ENCODE assay signal across 1 cellular context in the genomic region with DNA sequence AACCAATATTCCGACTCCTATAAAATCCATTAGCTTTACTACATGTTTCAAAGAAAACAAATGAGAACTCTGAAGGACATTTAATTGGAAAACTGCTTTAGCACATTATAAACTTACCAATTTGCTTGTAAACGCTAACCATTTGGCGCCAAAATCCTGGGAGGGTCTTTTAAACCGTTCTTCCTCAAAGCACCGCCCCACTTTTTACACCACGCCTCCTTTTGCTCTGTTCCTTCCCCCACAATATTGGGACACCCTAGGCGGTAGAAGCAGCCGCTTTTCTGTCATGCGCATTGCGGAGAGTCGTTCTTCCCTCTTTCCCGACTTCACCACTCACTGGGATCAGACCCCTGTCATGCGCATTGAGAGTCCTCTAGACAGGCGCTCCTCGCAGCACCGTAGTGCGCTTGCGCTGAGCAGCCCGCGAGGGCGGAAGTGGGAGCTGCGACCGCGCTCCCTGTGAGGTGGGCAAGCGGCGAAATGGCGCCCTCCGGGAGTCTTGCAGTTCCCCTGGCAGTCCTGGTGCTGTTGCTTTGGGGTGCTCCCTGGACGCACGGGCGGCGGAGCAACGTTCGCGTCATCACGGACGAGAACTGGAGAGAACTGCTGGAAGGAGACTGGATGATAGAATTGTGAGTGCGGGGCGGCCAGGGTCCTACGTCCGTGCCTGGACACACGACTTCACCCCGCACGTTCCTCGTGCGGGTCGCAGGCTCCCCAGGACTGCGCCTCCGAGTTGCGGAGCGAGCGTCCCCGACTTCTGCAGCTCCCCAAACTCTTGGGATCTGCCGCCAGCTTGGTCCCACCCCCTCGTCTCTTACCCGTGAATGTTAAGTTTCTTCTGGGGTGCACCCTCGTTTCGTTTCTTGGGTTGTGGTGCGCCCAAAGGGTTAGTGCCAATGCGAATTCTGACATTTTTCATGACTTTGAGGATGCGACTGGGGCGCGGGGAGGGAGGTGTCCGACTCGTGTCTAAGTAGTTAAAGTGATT.
TF ChIP-seq lines count a peak whose summit lies in the region.

A gene with protein sequence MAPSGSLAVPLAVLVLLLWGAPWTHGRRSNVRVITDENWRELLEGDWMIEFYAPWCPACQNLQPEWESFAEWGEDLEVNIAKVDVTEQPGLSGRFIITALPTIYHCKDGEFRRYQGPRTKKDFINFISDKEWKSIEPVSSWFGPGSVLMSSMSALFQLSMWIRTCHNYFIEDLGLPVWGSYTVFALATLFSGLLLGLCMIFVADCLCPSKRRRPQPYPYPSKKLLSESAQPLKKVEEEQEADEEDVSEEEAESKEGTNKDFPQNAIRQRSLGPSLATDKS (plus strand): TSS at position 435 of the 991 bp plus-strand sequence. CDS start 46 bp downstream, at position 481.

TF ChIP-seq in HepG2, 621 proteins besides CTCF, POLR2A, EP300 and RAD21 (continued from another document):
- TF ChIP-seq, protein P1, sequence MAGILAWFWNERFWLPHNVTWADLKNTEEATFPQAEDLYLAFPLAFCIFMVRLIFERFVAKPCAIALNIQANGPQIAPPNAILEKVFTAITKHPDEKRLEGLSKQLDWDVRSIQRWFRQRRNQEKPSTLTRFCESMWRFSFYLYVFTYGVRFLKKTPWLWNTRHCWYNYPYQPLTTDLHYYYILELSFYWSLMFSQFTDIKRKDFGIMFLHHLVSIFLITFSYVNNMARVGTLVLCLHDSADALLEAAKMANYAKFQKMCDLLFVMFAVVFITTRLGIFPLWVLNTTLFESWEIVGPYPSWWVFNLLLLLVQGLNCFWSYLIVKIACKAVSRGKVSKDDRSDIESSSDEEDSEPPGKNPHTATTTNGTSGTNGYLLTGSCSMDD (CRISPR knock-in tag; IDR thresholded peaks at IDR 0.05): no peak
- TF ChIP-seq, protein P2, sequence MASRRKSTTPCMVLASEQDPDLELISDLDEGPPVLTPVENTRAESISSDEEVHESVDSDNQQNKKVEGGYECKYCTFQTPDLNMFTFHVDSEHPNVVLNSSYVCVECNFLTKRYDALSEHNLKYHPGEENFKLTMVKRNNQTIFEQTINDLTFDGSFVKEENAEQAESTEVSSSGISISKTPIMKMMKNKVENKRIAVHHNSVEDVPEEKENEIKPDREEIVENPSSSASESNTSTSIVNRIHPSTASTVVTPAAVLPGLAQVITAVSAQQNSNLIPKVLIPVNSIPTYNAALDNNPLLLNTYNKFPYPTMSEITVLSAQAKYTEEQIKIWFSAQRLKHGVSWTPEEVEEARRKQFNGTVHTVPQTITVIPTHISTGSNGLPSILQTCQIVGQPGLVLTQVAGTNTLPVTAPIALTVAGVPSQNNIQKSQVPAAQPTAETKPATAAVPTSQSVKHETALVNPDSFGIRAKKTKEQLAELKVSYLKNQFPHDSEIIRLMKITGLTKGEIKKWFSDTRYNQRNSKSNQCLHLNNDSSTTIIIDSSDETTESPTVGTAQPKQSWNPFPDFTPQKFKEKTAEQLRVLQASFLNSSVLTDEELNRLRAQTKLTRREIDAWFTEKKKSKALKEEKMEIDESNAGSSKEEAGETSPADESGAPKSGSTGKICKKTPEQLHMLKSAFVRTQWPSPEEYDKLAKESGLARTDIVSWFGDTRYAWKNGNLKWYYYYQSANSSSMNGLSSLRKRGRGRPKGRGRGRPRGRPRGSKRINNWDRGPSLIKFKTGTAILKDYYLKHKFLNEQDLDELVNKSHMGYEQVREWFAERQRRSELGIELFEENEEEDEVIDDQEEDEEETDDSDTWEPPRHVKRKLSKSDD (CRISPR knock-in tag; IDR thresholded peaks at IDR 0.05; ENCODE audit: low read depth): no peak
- no peak for TF ChIP-seq MEF2D (CRISPR knock-in tag; IDR thresholded peaks at IDR 0.05)
- TF ChIP-seq, protein P3, sequence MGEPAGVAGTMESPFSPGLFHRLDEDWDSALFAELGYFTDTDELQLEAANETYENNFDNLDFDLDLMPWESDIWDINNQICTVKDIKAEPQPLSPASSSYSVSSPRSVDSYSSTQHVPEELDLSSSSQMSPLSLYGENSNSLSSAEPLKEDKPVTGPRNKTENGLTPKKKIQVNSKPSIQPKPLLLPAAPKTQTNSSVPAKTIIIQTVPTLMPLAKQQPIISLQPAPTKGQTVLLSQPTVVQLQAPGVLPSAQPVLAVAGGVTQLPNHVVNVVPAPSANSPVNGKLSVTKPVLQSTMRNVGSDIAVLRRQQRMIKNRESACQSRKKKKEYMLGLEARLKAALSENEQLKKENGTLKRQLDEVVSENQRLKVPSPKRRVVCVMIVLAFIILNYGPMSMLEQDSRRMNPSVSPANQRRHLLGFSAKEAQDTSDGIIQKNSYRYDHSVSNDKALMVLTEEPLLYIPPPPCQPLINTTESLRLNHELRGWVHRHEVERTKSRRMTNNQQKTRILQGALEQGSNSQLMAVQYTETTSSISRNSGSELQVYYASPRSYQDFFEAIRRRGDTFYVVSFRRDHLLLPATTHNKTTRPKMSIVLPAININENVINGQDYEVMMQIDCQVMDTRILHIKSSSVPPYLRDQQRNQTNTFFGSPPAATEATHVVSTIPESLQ (CRISPR knock-in tag; conservative IDR thresholded peaks at IDR 0.05): no peak
- TF ChIP-seq SYNCRIP (IDR thresholded peaks at IDR 0.05; ENCODE audit: insufficient read depth, low read depth, low read length): no peak
- TF ChIP-seq ARNT2 (CRISPR knock-in tag; IDR thresholded peaks at IDR 0.05; ENCODE audit: low read depth): peak; percentile 96
- TF ChIP-seq JARID2 (CRISPR knock-in tag; IDR thresholded peaks at IDR 0.05; ENCODE audit: insufficient replicate concordance): peak; percentile 50
- TF ChIP-seq, protein P4, sequence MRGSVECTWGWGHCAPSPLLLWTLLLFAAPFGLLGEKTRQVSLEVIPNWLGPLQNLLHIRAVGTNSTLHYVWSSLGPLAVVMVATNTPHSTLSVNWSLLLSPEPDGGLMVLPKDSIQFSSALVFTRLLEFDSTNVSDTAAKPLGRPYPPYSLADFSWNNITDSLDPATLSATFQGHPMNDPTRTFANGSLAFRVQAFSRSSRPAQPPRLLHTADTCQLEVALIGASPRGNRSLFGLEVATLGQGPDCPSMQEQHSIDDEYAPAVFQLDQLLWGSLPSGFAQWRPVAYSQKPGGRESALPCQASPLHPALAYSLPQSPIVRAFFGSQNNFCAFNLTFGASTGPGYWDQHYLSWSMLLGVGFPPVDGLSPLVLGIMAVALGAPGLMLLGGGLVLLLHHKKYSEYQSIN (CRISPR knock-in tag; IDR thresholded peaks at IDR 0.05; ENCODE audit: borderline replicate concordance): no peak
- TF ChIP-seq, protein P5, sequence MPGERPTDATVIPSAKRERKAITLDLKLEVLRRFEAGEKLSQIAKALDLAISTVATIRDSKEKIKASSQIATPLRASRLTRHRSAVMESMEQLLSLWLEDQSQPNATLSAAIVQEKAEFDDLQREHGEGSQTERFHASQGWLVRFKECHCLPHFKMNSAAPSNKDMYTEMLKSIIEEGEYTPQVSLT (CRISPR knock-in tag; IDR thresholded peaks at IDR 0.05; ENCODE audit: borderline replicate concordance, low read depth): no peak
- TF ChIP-seq PITX1 (CRISPR knock-in tag; IDR thresholded peaks at IDR 0.05): no peak; the same call in 1 of the 2 replicates
- TF ChIP-seq ZMYM3 (CRISPR knock-in tag; IDR thresholded peaks at IDR 0.05): no peak
- TF ChIP-seq IKZF1 (IDR thresholded peaks at IDR 0.05): no peak
- no peak for TF ChIP-seq SOX13 (IDR thresholded peaks at IDR 0.05)
- TF ChIP-seq SOX13 (CRISPR knock-in tag; conservative IDR thresholded peaks at IDR 0.05 in 1 of 2, IDR thresholded peaks at IDR 0.05 in 1 of 2): no peak
- TF ChIP-seq MATR3 (CRISPR knock-in tag; IDR thresholded peaks at IDR 0.05): no peak
- TF ChIP-seq, protein P6, sequence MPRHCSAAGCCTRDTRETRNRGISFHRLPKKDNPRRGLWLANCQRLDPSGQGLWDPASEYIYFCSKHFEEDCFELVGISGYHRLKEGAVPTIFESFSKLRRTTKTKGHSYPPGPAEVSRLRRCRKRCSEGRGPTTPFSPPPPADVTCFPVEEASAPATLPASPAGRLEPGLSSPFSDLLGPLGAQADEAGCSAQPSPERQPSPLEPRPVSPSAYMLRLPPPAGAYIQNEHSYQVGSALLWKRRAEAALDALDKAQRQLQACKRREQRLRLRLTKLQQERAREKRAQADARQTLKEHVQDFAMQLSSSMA (CRISPR knock-in tag; IDR thresholded peaks at IDR 0.05): peak; percentile 42; the same call in 1 of the 2 replicates
- TF ChIP-seq, protein P7, sequence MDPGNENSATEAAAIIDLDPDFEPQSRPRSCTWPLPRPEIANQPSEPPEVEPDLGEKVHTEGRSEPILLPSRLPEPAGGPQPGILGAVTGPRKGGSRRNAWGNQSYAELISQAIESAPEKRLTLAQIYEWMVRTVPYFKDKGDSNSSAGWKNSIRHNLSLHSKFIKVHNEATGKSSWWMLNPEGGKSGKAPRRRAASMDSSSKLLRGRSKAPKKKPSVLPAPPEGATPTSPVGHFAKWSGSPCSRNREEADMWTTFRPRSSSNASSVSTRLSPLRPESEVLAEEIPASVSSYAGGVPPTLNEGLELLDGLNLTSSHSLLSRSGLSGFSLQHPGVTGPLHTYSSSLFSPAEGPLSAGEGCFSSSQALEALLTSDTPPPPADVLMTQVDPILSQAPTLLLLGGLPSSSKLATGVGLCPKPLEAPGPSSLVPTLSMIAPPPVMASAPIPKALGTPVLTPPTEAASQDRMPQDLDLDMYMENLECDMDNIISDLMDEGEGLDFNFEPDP (CRISPR knock-in tag; conservative IDR thresholded peaks at IDR 0.05): no peak
- TF ChIP-seq ERF (CRISPR knock-in tag; IDR thresholded peaks at IDR 0.05): 0 out of 2 replicates have a peak, but pooled peaks have one; percentile 25
- TF ChIP-seq, protein P8, sequence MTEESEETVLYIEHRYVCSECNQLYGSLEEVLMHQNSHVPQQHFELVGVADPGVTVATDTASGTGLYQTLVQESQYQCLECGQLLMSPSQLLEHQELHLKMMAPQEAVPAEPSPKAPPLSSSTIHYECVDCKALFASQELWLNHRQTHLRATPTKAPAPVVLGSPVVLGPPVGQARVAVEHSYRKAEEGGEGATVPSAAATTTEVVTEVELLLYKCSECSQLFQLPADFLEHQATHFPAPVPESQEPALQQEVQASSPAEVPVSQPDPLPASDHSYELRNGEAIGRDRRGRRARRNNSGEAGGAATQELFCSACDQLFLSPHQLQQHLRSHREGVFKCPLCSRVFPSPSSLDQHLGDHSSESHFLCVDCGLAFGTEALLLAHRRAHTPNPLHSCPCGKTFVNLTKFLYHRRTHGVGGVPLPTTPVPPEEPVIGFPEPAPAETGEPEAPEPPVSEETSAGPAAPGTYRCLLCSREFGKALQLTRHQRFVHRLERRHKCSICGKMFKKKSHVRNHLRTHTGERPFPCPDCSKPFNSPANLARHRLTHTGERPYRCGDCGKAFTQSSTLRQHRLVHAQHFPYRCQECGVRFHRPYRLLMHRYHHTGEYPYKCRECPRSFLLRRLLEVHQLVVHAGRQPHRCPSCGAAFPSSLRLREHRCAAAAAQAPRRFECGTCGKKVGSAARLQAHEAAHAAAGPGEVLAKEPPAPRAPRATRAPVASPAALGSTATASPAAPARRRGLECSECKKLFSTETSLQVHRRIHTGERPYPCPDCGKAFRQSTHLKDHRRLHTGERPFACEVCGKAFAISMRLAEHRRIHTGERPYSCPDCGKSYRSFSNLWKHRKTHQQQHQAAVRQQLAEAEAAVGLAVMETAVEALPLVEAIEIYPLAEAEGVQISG (CRISPR knock-in tag; IDR thresholded peaks at IDR 0.05): peak; percentile 88
- peak; percentile 51; the same call in 1 of the 2 replicates for TF ChIP-seq ZNF333 (CRISPR knock-in tag; IDR thresholded peaks at IDR 0.05; ENCODE audit: borderline replicate concordance)
- no peak for TF ChIP-seq ZNF292 (CRISPR knock-in tag; IDR thresholded peaks at IDR 0.05; ENCODE audit: borderline replicate concordance, low read depth)
- no peak for TF ChIP-seq ZNF644 (CRISPR knock-in tag; IDR thresholded peaks at IDR 0.05; ENCODE audit: low read depth)
- TF ChIP-seq FOXP1 (IDR thresholded peaks at IDR 0.05): no peak
- no peak for TF ChIP-seq FOXP1 (CRISPR knock-in tag; IDR thresholded peaks at IDR 0.05)
- no peak for TF ChIP-seq PHF5A (CRISPR knock-in tag; IDR thresholded peaks at IDR 0.05; ENCODE audit: low read depth, unreplicated experiment)
- TF ChIP-seq TMF1 (CRISPR knock-in tag; IDR thresholded peaks at IDR 0.05; ENCODE audit: low read depth): 0 out of 2 replicates have a peak, but pooled peaks have one; percentile 58
- TF ChIP-seq, protein P9, sequence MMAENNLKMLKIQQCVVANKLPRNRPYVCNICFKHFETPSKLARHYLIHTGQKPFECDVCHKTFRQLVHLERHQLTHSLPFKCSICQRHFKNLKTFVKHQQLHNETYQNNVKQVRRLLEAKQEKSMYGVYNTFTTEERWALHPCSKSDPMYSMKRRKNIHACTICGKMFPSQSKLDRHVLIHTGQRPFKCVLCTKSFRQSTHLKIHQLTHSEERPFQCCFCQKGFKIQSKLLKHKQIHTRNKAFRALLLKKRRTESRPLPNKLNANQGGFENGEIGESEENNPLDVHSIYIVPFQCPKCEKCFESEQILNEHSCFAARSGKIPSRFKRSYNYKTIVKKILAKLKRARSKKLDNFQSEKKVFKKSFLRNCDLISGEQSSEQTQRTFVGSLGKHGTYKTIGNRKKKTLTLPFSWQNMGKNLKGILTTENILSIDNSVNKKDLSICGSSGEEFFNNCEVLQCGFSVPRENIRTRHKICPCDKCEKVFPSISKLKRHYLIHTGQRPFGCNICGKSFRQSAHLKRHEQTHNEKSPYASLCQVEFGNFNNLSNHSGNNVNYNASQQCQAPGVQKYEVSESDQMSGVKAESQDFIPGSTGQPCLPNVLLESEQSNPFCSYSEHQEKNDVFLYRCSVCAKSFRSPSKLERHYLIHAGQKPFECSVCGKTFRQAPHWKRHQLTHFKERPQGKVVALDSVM (CRISPR knock-in tag; IDR thresholded peaks at IDR 0.05): no peak
- TF ChIP-seq MTF1 (CRISPR knock-in tag; IDR thresholded peaks at IDR 0.05): no peak
- TF ChIP-seq ZNF547 (CRISPR knock-in tag; IDR thresholded peaks at IDR 0.05): peak; percentile 73; the same call in 1 of the 2 replicates
- no peak for TF ChIP-seq ZFP62 (CRISPR knock-in tag; IDR thresholded peaks at IDR 0.05)
- TF ChIP-seq, protein P10, sequence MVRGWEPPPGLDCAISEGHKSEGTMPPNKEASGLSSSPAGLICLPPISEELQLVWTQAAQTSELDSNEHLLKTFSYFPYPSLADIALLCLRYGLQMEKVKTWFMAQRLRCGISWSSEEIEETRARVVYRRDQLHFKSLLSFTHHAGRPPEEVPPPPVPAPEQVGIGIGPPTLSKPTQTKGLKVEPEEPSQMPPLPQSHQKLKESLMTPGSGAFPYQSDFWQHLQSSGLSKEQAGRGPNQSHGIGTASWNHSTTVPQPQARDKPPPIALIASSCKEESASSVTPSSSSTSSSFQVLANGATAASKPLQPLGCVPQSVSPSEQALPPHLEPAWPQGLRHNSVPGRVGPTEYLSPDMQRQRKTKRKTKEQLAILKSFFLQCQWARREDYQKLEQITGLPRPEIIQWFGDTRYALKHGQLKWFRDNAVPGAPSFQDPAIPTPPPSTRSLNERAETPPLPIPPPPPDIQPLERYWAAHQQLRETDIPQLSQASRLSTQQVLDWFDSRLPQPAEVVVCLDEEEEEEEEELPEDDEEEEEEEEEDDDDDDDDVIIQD (CRISPR knock-in tag; IDR thresholded peaks at IDR 0.05; ENCODE audit: low read depth): peak; percentile 48; the same call in 1 of the 2 replicates
- no peak for TF ChIP-seq ZNF460 (CRISPR knock-in tag; IDR thresholded peaks at IDR 0.05; ENCODE audit: borderline replicate concordance)
- TF ChIP-seq SMYD3 (CRISPR knock-in tag; IDR thresholded peaks at IDR 0.05): 0 out of 2 replicates have a peak, but pooled peaks have one; percentile 47
